Comparison of ENCODE assay signal across 8 cellular contexts in the genomic region with DNA sequence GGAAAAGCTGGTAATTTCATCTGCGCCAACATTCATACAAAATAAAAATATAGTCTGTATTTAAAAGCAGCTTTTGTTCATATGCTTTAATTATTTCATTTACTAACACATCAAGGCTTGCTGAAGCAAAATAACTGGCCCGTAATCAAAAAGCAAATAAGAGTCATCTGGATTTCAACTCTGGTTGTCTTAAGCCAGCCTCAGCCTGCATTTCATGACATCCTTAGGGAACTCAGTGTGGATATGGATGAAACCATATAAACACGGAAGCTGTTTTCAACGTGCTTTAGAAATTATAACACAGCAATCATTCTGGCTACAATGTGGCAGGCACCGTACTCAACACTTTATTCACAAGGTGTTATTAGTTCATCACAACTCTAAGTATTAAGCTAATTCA. TPM values are rescaled to one million over a fixed set of nuclear protein-coding genes. Genes with fewer than 3 reads are reported as not detected.
DNase-seq lines count a peak whose midpoint lies in the region; ATAC-seq and TF ChIP-seq lines count a peak whose summit lies in the region.

No MANE protein-coding gene starts in this region.

- no peaks in the 10 kb centered on the region for H3K9me3 ChIP-seq in RWPE2 (ENCODE audit: severe bottlenecking)

- intact Hi-C loops in posterior vena cava (cut with DNase I) = no loop called here

- peak overlapping the region; percentile 89 for H3K9ac ChIP-seq in rectal smooth muscle tissue (ENCODE audit: low read length)

- in situ Hi-C loops in G401 (cut with HindIII; ENCODE audit: low sequenced_read_pairs) = no loop called here

- H3K36me3 ChIP-seq in RWPE2 (ENCODE audit: low read depth) (peaks cover 4% of the 10 kb centered on the region), rectal smooth muscle tissue (ENCODE audit: control insufficient read depth, insufficient read depth, low read length) (no peaks in the 10 kb centered on the region)

- H3K4me3 ChIP-seq in RWPE2 (ENCODE audit: severe bottlenecking) (peak overlapping the region; percentile 78), fibroblast of mammary gland (ENCODE audit: control insufficient read depth, low read depth, low read length) (peak overlapping the region; percentile 97), rectal smooth muscle tissue (ENCODE audit: low read length) (peak overlapping the region; percentile 96)

- no peak for ATAC-seq in RWPE2 (ENCODE audit: low read depth)
- ATAC-seq in GM19463 (IDR thresholded peaks at IDR 0.05; ENCODE audit: unreplicated experiment) = no peak

- TF ChIP-seq CTCF in RWPE2 (IDR thresholded peaks at IDR 0.05; ENCODE audit: poor library complexity, severe bottlenecking) (no peak), fibroblast of mammary gland (conservative IDR thresholded peaks at IDR 0.05; ENCODE audit: control insufficient read depth, insufficient read depth, low read depth, low read length) (no peak)

- H3K4me1 ChIP-seq in RWPE2 (ENCODE audit: insufficient read depth, poor library complexity, severe bottlenecking) = peaks cover 9% of the 10 kb centered on the region
- H3K4me1 ChIP-seq in rectal smooth muscle tissue (ENCODE audit: control insufficient read depth, insufficient read depth, low read length) = peaks cover 6% of the 10 kb centered on the region

- H3K27me3 ChIP-seq in RWPE2 (ENCODE audit: insufficient read depth, poor library complexity, severe bottlenecking) (no peaks in the 10 kb centered on the region), rectal smooth muscle tissue (ENCODE audit: control insufficient read depth, insufficient read depth, low read length) (no peaks in the 10 kb centered on the region)

- DNase-seq in G401 (ENCODE audit: low spot score) (peak; percentile 19), RWPE2 (ENCODE audit: low spot score) (no peak), fibroblast of mammary gland (ENCODE audit: low read depth) (peak; percentile 35), posterior vena cava (ENCODE audit: low spot score) (no peak), NCI-H524 treated with DMSO at 0.1 percent for 48 hours (lab: John Stamatoyannopoulos, UW) (no peak)
- DNase-seq in stimulated activated CD4-positive, alpha-beta T cell treated with anti-CD3 and anti-CD28 coated beads, Interleukin-2, amount 100 ng/mL, for 48 hours = no peak

- H3K27ac ChIP-seq in RWPE2 (ENCODE audit: poor library complexity, severe bottlenecking) (peak overlapping the region; percentile 55), rectal smooth muscle tissue (ENCODE audit: low read depth, low read length) (peak overlapping the region; percentile 93)

RNA-seq across cellular contexts. Expression of a gene that starts 0.9 kb away (rescaled TPM):
- total RNA-seq in G401 (2014; rRNA removed; shearing (Covaris generic)) = 47.1 and 70.5 TPM in 2 replicates
- total RNA-seq in posterior vena cava = 10 to 100 TPM; 19.3 to 22.4 TPM

RNA-seq across cellular contexts. Expression of a gene that starts 58.3 kb away (rescaled TPM):
- total RNA-seq in G401 (2014; rRNA removed; shearing (Covaris generic)) = 13.7 and 28.4 TPM in 2 replicates
- total RNA-seq in posterior vena cava = 10 to 100 TPM; 33.7 to 35.9 TPM

Comparison
In these comparisons a context has a peak if more than half of its experiments do, and no peak if none do; other contexts are left out.
1. DNase-seq: peak in G401 (single experiment) and fibroblast of mammary gland (single experiment); none in RWPE2 (single experiment), posterior vena cava (single experiment), stimulated activated CD4-positive, alpha-beta T cell treated with anti-CD3 and anti-CD28 coated beads, Interleukin-2, amount 100 ng/mL, for 48 hours (0 of 2) and NCI-H524 treated with DMSO at 0.1 percent for 48 hours (single experiment).
2. Peak in every context shown above with its lines, with median percentiles within 50 percentile points of each other: H3K4me3 ChIP-seq.